15 cellular contexts compared by ENCODE assay signal in the genomic region with DNA sequence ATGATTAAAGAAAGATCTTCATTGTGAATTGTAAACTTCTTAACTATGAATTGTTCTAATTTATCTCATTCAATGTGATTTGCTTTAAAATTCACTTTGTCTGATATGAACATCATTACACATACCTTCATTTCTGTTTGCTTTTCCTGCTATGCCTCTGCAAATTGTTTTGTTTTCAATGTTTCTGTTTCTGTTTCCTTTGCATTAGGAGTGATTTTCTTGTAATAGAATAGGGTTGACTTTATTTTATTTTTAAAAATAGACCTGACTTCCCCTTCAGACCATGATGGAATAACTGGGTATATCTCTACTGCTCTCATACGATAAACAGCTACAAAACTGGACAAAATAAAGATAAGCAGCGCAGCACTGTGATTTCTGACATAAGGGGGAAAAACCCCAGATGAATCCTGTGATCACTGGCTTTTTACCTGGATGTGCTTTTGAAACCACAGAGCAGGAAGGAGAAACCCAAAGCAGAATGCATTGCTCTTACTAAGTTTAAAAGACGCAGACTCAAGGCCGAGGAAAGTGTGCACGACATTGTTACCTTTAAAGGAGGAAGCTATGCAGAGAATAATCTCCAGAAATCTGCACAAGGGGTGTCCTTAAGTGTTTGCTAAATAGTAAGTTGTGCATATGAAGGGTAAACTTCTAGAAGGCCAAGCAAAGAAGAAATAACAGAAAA.
DNase-seq lines count a peak whose midpoint lies in the region; ATAC-seq and TF ChIP-seq lines count a peak whose summit lies in the region.
"Had no signal": no experiment of that assay in that cellular context is flagged by ENCODE, and none has a peak within 500 bp of the region (broad histone marks: within the 10 kb centered on the region; RNA-seq: fewer than 3 reads in every experiment).

No MANE protein-coding gene starts in this region.

- no peak overlapping the region for H3K4me3 ChIP-seq in CD4-positive, alpha-beta memory T cell (ENCODE audit: low read length in 2 of 2)
- no peak overlapping the region for H3K4me3 ChIP-seq in sigmoid colon
- H3K4me3 ChIP-seq: GM23338, PC-9 had no signal

- H3K27ac Mint-ChIP-seq in CD4-positive, alpha-beta memory T cell = peak overlapping the region; percentile 39 to 89 (median 80)
- peak overlapping the region; percentile 59 for H3K27ac Mint-ChIP-seq in activated CD8-positive, alpha-beta T cell treated with anti-CD3 and anti-CD28 coated beads, Interleukin-2, amount 10 ng/mL, durations not matched to agents 7 days and 5 days
- H3K27ac Mint-ChIP-seq: GM23338 had no signal

- peaks cover 0 to 2% (median 0%) of the 10 kb centered on the region in 8 donors for H3K9me3 Mint-ChIP-seq in CD4-positive, alpha-beta memory T cell
- H3K9me3 Mint-ChIP-seq in activated CD8-positive, alpha-beta T cell treated with anti-CD3 and anti-CD28 coated beads, Interleukin-2, amount 10 ng/mL, durations not matched to agents 7 days and 5 days (ENCODE audit: insufficient read depth) = no peaks in the 10 kb centered on the region
- H3K9me3 Mint-ChIP-seq: GM23338 had no signal

- 52 to 91% methylated on average over 5 of the region's 5 CpGs for WGBS in sigmoid colon, 2 donors

- H3K9me3 ChIP-seq in CD4-positive, alpha-beta memory T cell (ENCODE audit: control insufficient read depth in 1 of 2, low read length in 2 of 2) = no peaks in the 10 kb centered on the region
- no peaks in the 10 kb centered on the region for H3K9me3 ChIP-seq in sigmoid colon

- peak; percentile 58 for ATAC-seq in GM18519 (IDR thresholded peaks at IDR 0.05; ENCODE audit: low FRiP score, unreplicated experiment)
- ATAC-seq in HG02870 (IDR thresholded peaks at IDR 0.05; ENCODE audit: unreplicated experiment) = peak; percentile 57
- ATAC-seq in activated CD8-positive, alpha-beta T cell treated with anti-CD3 and anti-CD28 coated beads, Interleukin-2, amount 10 ng/mL, durations not matched to agents 7 days and 5 days = peak; percentile 64
- ATAC-seq: GM23338 had no signal

- peaks cover 5 to 11% of the 10 kb centered on the region in 2 donors for H3K36me3 Mint-ChIP-seq in CD4-positive, alpha-beta memory T cell
- peaks cover 9% of the 10 kb centered on the region for H3K36me3 Mint-ChIP-seq in activated CD8-positive, alpha-beta T cell treated with anti-CD3 and anti-CD28 coated beads, Interleukin-2, amount 10 ng/mL, durations not matched to agents 7 days and 5 days (ENCODE audit: low read depth)

- H3K27me3 Mint-ChIP-seq in CD4-positive, alpha-beta memory T cell = no peaks in the 10 kb centered on the region
- H3K27me3 Mint-ChIP-seq in activated CD8-positive, alpha-beta T cell treated with anti-CD3 and anti-CD28 coated beads, Interleukin-2, amount 10 ng/mL, durations not matched to agents 7 days and 5 days (ENCODE audit: low read depth) = no peaks in the 10 kb centered on the region

- POLR2A ChIA-PET in CD4-positive, alpha-beta memory T cell (lab: Charles Lee; ENCODE audit: partially characterized antibody) = no interaction called here
- POLR2A ChIA-PET in activated CD8-positive, alpha-beta T cell treated with anti-CD3 and anti-CD28 coated beads, Interleukin-2, amount 10 ng/mL, durations not matched to agents 7 days and 5 days (lab: Charles Lee) = no interaction called here

- intact Hi-C loops in CD4-positive, alpha-beta memory T cell (cut with micrococcal nuclease) = no loop called here
- intact Hi-C loops in sigmoid colon (cut with DNase I) = no loop called here

- H3K4me1 ChIP-seq in CD4-positive, alpha-beta memory T cell (ENCODE audit: insufficient read depth, low read length) = peaks cover 24% of the 10 kb centered on the region
- H3K4me1 ChIP-seq in sigmoid colon = no peaks in the 10 kb centered on the region

- no peak for TF ChIP-seq EP300 in sigmoid colon (IDR thresholded peaks at IDR 0.05)

- peak overlapping the region; percentile 19 to 77 (median 67) for H3K4me3 Mint-ChIP-seq in CD4-positive, alpha-beta memory T cell
- peak overlapping the region; percentile 50 for H3K4me3 Mint-ChIP-seq in activated CD8-positive, alpha-beta T cell treated with anti-CD3 and anti-CD28 coated beads, Interleukin-2, amount 10 ng/mL, durations not matched to agents 7 days and 5 days
- H3K4me3 Mint-ChIP-seq: GM23338 had no signal

- H3K36me3 ChIP-seq in CD4-positive, alpha-beta memory T cell (ENCODE audit: insufficient read depth, low read length) = no peaks in the 10 kb centered on the region
- H3K36me3 ChIP-seq in sigmoid colon = no peaks in the 10 kb centered on the region

- TF ChIP-seq CTCF in sigmoid colon (IDR thresholded peaks at IDR 0.05) = no peak

- CTCF ChIA-PET in CD4-positive, alpha-beta memory T cell (lab: Charles Lee; ENCODE audit: partially characterized antibody) = interaction anchor here (1.0 kb wide), 1 partner anchor 721 kb away, joined by 3 read pairs; no protein-coding TSS in a partner anchor
- CTCF ChIA-PET in activated CD8-positive, alpha-beta T cell treated with anti-CD3 and anti-CD28 coated beads, Interleukin-2, amount 10 ng/mL, durations not matched to agents 7 days and 5 days (lab: Charles Lee) = interaction anchor here (0.8 kb wide), 1 partner anchor 519 kb away, joined by 3 read pairs; no protein-coding TSS in a partner anchor

- no peaks in the 10 kb centered on the region for H3K27me3 ChIP-seq in CD4-positive, alpha-beta memory T cell (ENCODE audit: insufficient read depth, low read length)
- H3K27me3 ChIP-seq in sigmoid colon = no peaks in the 10 kb centered on the region

- H3K4me1 Mint-ChIP-seq in CD4-positive, alpha-beta memory T cell = peaks cover 16 to 25% (median 20%) of the 10 kb centered on the region in 4 donors
- H3K4me1 Mint-ChIP-seq in activated CD8-positive, alpha-beta T cell treated with anti-CD3 and anti-CD28 coated beads, Interleukin-2, amount 10 ng/mL, durations not matched to agents 7 days and 5 days (ENCODE audit: low read depth) = peaks cover 20% of the 10 kb centered on the region
- H3K4me1 Mint-ChIP-seq: GM23338 had no signal

- no peak for TF ChIP-seq POLR2A in sigmoid colon (IDR thresholded peaks at IDR 0.05)

- DNase-seq in CD4-positive, alpha-beta memory T cell = peak in 4 of 5 donors; percentile 12 to 37 (median 20)
- peak; percentile 25 for DNase-seq in activated CD8-positive, alpha-beta T cell treated with anti-CD3 and anti-CD28 coated beads, Interleukin-2, amount 10 ng/mL, durations not matched to agents 7 days and 5 days
- no peak for DNase-seq in sigmoid colon
- DNase-seq in NCI-H2196 treated with DMSO at 0.1 percent for 48 hours (lab: John Stamatoyannopoulos, UW; ENCODE audit: unreplicated experiment) = no peak
- DNase-seq in hepatic stellate cell (ENCODE audit: low spot score) = no peak
- DNase-seq in NCI-H510A (lab: John Stamatoyannopoulos, UW) = no peak
- DNase-seq: kidney; NCI-H2029 treated with DMSO at 0.1 percent for 48 hours; nucleus accumbens; PC-9; stimulated activated naive CD4-positive, alpha-beta T cell treated with Interleukin-2 at 50 U/mL for 16 hours had no signal

- peak overlapping the region; percentile 17 for H3K27ac ChIP-seq in CD4-positive, alpha-beta memory T cell (ENCODE audit: low read depth, low read length)
- no peak overlapping the region for H3K27ac ChIP-seq in sigmoid colon
- H3K27ac ChIP-seq: C4-2B, PC-9 had no signal

Comparison
In these comparisons a context has a peak if more than half of its experiments do, and no peak if none do; other contexts are left out.
1. DNase-seq: peak in CD4-positive, alpha-beta memory T cell (4 of 5) and activated CD8-positive, alpha-beta T cell treated with anti-CD3 and anti-CD28 coated beads, Interleukin-2, amount 10 ng/mL, durations not matched to agents 7 days and 5 days (single experiment); none in sigmoid colon (single experiment), NCI-H2196 treated with DMSO at 0.1 percent for 48 hours (single experiment), hepatic stellate cell (single experiment) and NCI-H510A (single experiment).
2. Peak in every context shown above with its lines, with median percentiles within 50 percentile points of each other: ATAC-seq.